In genomic region chr5:41748631-41749030, GRCh38 we compare ENCODE assay signal across 10 cellular contexts.
DNase-seq lines count a peak whose midpoint lies in the region; ATAC-seq, FAIRE-seq and TF ChIP-seq lines count a peak whose summit lies in the region.
"Had no signal": no experiment of that assay in that cellular context is flagged by ENCODE, and none has a peak within 500 bp of the region (broad histone marks: within the 10 kb centered on the region; RNA-seq: fewer than 3 reads in every experiment).

No MANE protein-coding gene starts in this region.

- no peaks in the 10 kb centered on the region for H3K27me3 Mint-ChIP-seq in activated CD8-positive, alpha-beta T cell treated with anti-CD3 and anti-CD28 coated beads for 36 hours
- no peaks in the 10 kb centered on the region for H3K27me3 Mint-ChIP-seq in activated CD8-positive, alpha-beta T cell treated with anti-CD3 and anti-CD28 coated beads, Interleukin-2, amount 10 ng/mL, durations not matched to agents 7 days and 5 days (ENCODE audit: low read depth)
- H3K27me3 Mint-ChIP-seq: naive thymus-derived CD8-positive, alpha-beta T cell had no signal

- H3K27ac Mint-ChIP-seq in activated CD8-positive, alpha-beta T cell treated with anti-CD3 and anti-CD28 coated beads for 36 hours = no peak overlapping the region
- no peak overlapping the region for H3K27ac Mint-ChIP-seq in activated CD8-positive, alpha-beta T cell treated with anti-CD3 and anti-CD28 coated beads, Interleukin-2, amount 10 ng/mL, durations not matched to agents 7 days and 5 days
- H3K27ac Mint-ChIP-seq: naive thymus-derived CD8-positive, alpha-beta T cell had no signal

- H3K4me3 Mint-ChIP-seq in activated CD8-positive, alpha-beta T cell treated with anti-CD3 and anti-CD28 coated beads for 36 hours = no peak overlapping the region
- no peak overlapping the region for H3K4me3 Mint-ChIP-seq in activated CD8-positive, alpha-beta T cell treated with anti-CD3 and anti-CD28 coated beads, Interleukin-2, amount 10 ng/mL, durations not matched to agents 7 days and 5 days
- H3K4me3 Mint-ChIP-seq: naive thymus-derived CD8-positive, alpha-beta T cell had no signal

- POLR2A ChIA-PET in activated CD8-positive, alpha-beta T cell treated with anti-CD3 and anti-CD28 coated beads for 36 hours (lab: Charles Lee) = interaction anchor here (1.6 kb wide), 1 partner anchor 18 kb away, joined by 4 read pairs; no protein-coding TSS in a partner anchor
- POLR2A ChIA-PET in activated CD8-positive, alpha-beta T cell treated with anti-CD3 and anti-CD28 coated beads, Interleukin-2, amount 10 ng/mL, durations not matched to agents 7 days and 5 days (lab: Charles Lee) = no interaction called here

- in situ Hi-C loops in ACHN (cut with HindIII; ENCODE audit: low pct_ligation_motif_present, low pct_unique_long_range_greater_than_20kb, low sequenced_read_pairs) = no loop called here

- peak; percentile 62 for DNase-seq in activated CD8-positive, alpha-beta T cell treated with anti-CD3 and anti-CD28 coated beads for 36 hours
- no peak for DNase-seq in activated CD8-positive, alpha-beta T cell treated with anti-CD3 and anti-CD28 coated beads, Interleukin-2, amount 10 ng/mL, durations not matched to agents 7 days and 5 days
- DNase-seq in RCC 7860 (ENCODE audit: low spot score) (peak; percentile 48), ACHN (no peak), DMS 273 (lab: John Stamatoyannopoulos, UW; ENCODE audit: unreplicated experiment) (no peak), NCI-H748 (lab: John Stamatoyannopoulos, UW; ENCODE audit: unreplicated experiment) (no peak)
- DNase-seq in stimulated activated CD4-positive, alpha-beta T cell treated with anti-CD3 and anti-CD28 coated beads, Interleukin-4, amount 100 ng/mL, for 24 hours = peak; percentile 32
- DNase-seq: naive thymus-derived CD8-positive, alpha-beta T cell; SW 1271 had no signal

- intact Hi-C loops in activated CD8-positive, alpha-beta T cell treated with anti-CD3 and anti-CD28 coated beads for 36 hours (cut with micrococcal nuclease) = no loop called here

- FAIRE-seq in RCC 7860 (lab: Jason Lieb, UNC) = peak; percentile 10

- CTCF ChIA-PET in activated CD8-positive, alpha-beta T cell treated with anti-CD3 and anti-CD28 coated beads for 36 hours (lab: Charles Lee) = no interaction called here
- CTCF ChIA-PET in activated CD8-positive, alpha-beta T cell treated with anti-CD3 and anti-CD28 coated beads, Interleukin-2, amount 10 ng/mL, durations not matched to agents 7 days and 5 days (lab: Charles Lee) = no interaction called here

- peak; percentile 94 for ATAC-seq in activated CD8-positive, alpha-beta T cell treated with anti-CD3 and anti-CD28 coated beads for 36 hours
- no peak for ATAC-seq in activated CD8-positive, alpha-beta T cell treated with anti-CD3 and anti-CD28 coated beads, Interleukin-2, amount 10 ng/mL, durations not matched to agents 7 days and 5 days
- peak; percentile 99 for ATAC-seq in HG02623 (IDR thresholded peaks at IDR 0.05; ENCODE audit: unreplicated experiment)
- ATAC-seq: naive thymus-derived CD8-positive, alpha-beta T cell had no signal

- H3K9me3 Mint-ChIP-seq in activated CD8-positive, alpha-beta T cell treated with anti-CD3 and anti-CD28 coated beads for 36 hours = peaks cover 2% of the 10 kb centered on the region
- H3K9me3 Mint-ChIP-seq in activated CD8-positive, alpha-beta T cell treated with anti-CD3 and anti-CD28 coated beads, Interleukin-2, amount 10 ng/mL, durations not matched to agents 7 days and 5 days (ENCODE audit: insufficient read depth) = no peaks in the 10 kb centered on the region

- no peak for TF ChIP-seq CTCF in activated CD8-positive, alpha-beta T cell treated with anti-CD3 and anti-CD28 coated beads for 36 hours (IDR thresholded peaks at IDR 0.05)

- peaks cover 29% of the 10 kb centered on the region for H3K4me1 Mint-ChIP-seq in activated CD8-positive, alpha-beta T cell treated with anti-CD3 and anti-CD28 coated beads for 36 hours (ENCODE audit: low read depth)
- H3K4me1 Mint-ChIP-seq in activated CD8-positive, alpha-beta T cell treated with anti-CD3 and anti-CD28 coated beads, Interleukin-2, amount 10 ng/mL, durations not matched to agents 7 days and 5 days (ENCODE audit: low read depth) = no peaks in the 10 kb centered on the region

- peaks cover 31% of the 10 kb centered on the region for H3K36me3 Mint-ChIP-seq in activated CD8-positive, alpha-beta T cell treated with anti-CD3 and anti-CD28 coated beads for 36 hours (ENCODE audit: low read depth)
- H3K36me3 Mint-ChIP-seq in activated CD8-positive, alpha-beta T cell treated with anti-CD3 and anti-CD28 coated beads, Interleukin-2, amount 10 ng/mL, durations not matched to agents 7 days and 5 days (ENCODE audit: low read depth) = peaks cover 17% of the 10 kb centered on the region

Comparison
In these comparisons a context has a peak if more than half of its experiments do, and no peak if none do; other contexts are left out.
1. DNase-seq: peak in activated CD8-positive, alpha-beta T cell treated with anti-CD3 and anti-CD28 coated beads for 36 hours (single experiment), RCC 7860 (single experiment) and stimulated activated CD4-positive, alpha-beta T cell treated with anti-CD3 and anti-CD28 coated beads, Interleukin-4, amount 100 ng/mL, for 24 hours (single experiment); none in activated CD8-positive, alpha-beta T cell treated with anti-CD3 and anti-CD28 coated beads, Interleukin-2, amount 10 ng/mL, durations not matched to agents 7 days and 5 days (single experiment), ACHN (single experiment), DMS 273 (single experiment) and NCI-H748 (single experiment).